Comparison of ENCODE assay signal across 14 cellular contexts in genomic region chr1:1041092-1041503, GRCh38. TPM values are rescaled to one million over a fixed set of nuclear protein-coding genes. Genes with fewer than 3 reads are reported as not detected.
A peak's percentile ranks its signal among the peaks of the same experiment; 100 is the strongest.
DNase-seq lines count a peak whose midpoint lies in the region; ATAC-seq and TF ChIP-seq lines count a peak whose summit lies in the region.
"Had no signal": no experiment of that assay in that cellular context is flagged by ENCODE, and none has a peak within 500 bp of the region (broad histone marks: within the 10 kb centered on the region; RNA-seq: fewer than 3 reads in every experiment).

No MANE protein-coding gene starts in this region.

- H3K27ac Mint-ChIP-seq in activated T-cell treated with anti-CD3 and anti-CD28 coated beads, Interleukin-2, amount 50 U/mL, for 72 hours: no peak overlapping the region
- H3K27ac Mint-ChIP-seq in osteocyte (ENCODE audit: unreplicated experiment): no peak overlapping the region
- H3K27ac Mint-ChIP-seq: naive B cell, progenitor cell of endocrine pancreas had no signal

- no peak overlapping the region for H2BK12ac ChIP-seq in neuronal stem cell (ENCODE audit: low read length)

- peak overlapping the region in 1 of 2 donors; percentile 62 for H3K4me3 ChIP-seq in neuronal stem cell (ENCODE audit: low read length in 2 of 2)
- H3K4me3 ChIP-seq: MG63 had no signal

- no peak overlapping the region for H3K4me3 Mint-ChIP-seq in activated T-cell treated with anti-CD3 and anti-CD28 coated beads, Interleukin-2, amount 50 U/mL, for 72 hours
- no peak overlapping the region for H3K4me3 Mint-ChIP-seq in osteocyte (ENCODE audit: unreplicated experiment)

- H3K27me3 Mint-ChIP-seq in activated T-cell treated with anti-CD3 and anti-CD28 coated beads, Interleukin-2, amount 50 U/mL, for 72 hours (ENCODE audit: low read depth): peaks cover 16% of the 10 kb centered on the region
- no peaks in the 10 kb centered on the region for H3K27me3 Mint-ChIP-seq in osteocyte (ENCODE audit: unreplicated experiment)

- peaks cover 53 to 67% of the 10 kb centered on the region in 2 donors for H3K36me3 ChIP-seq in neuronal stem cell (replicated peaks in 1 of 2; ENCODE audit: control insufficient read depth in 2 of 2, insufficient read depth in 2 of 2, low read length in 2 of 2)

- H3K9me3 ChIP-seq in neuronal stem cell (replicated peaks in 1 of 2; ENCODE audit: control insufficient read depth in 2 of 2, insufficient read depth in 1 of 2, low read depth in 1 of 2, low read length in 2 of 2): no peaks in the 10 kb centered on the region
- H3K9me3 ChIP-seq: esophagus squamous epithelium, MG63 had no signal

- no peak overlapping the region for H3K27ac ChIP-seq in neuronal stem cell (replicated peaks; ENCODE audit: low read length)
- H3K27ac ChIP-seq: esophagus squamous epithelium had no signal

- peak overlapping the region; percentile 89 for H3K14ac ChIP-seq in neuronal stem cell (ENCODE audit: low read length)

- peaks cover 23% of the 10 kb centered on the region for H3K4me1 Mint-ChIP-seq in activated T-cell treated with anti-CD3 and anti-CD28 coated beads, Interleukin-2, amount 50 U/mL, for 72 hours (ENCODE audit: low read depth)
- peaks cover 6% of the 10 kb centered on the region for H3K4me1 Mint-ChIP-seq in osteocyte (ENCODE audit: unreplicated experiment)

- peaks cover 0 to 1% of the 10 kb centered on the region in 2 donors for H3K36me3 Mint-ChIP-seq in activated T-cell treated with anti-CD3 and anti-CD28 coated beads, Interleukin-2, amount 50 U/mL, for 72 hours (ENCODE audit: insufficient read depth in 2 of 2)
- H3K36me3 Mint-ChIP-seq in osteocyte (ENCODE audit: unreplicated experiment): peaks cover 4% of the 10 kb centered on the region
- H3K36me3 Mint-ChIP-seq: naive B cell had no signal

- H2BK5ac ChIP-seq in neuronal stem cell (ENCODE audit: low read length): no peak overlapping the region

- peak overlapping the region; percentile 77 for H3K9ac ChIP-seq in neuronal stem cell (ENCODE audit: low read depth, low read length, poor library complexity)

- H3K23ac ChIP-seq in neuronal stem cell (ENCODE audit: low read depth, low read length, poor library complexity): peak overlapping the region; percentile 93

- no peak overlapping the region for H2BK120ac ChIP-seq in neuronal stem cell (ENCODE audit: low read depth, low read length)

- H2AK5ac ChIP-seq in neuronal stem cell (ENCODE audit: low read depth, low read length): peak overlapping the region; percentile 70

- H2AFZ ChIP-seq in neuronal stem cell (ENCODE audit: low read length): no peak overlapping the region

- H4K91ac ChIP-seq in neuronal stem cell (ENCODE audit: low read depth, low read length, poor library complexity): no peak overlapping the region

- TF ChIP-seq CTCF in osteocyte (IDR thresholded peaks at IDR 0.05): no peak

- peaks cover 2 to 25% of the 10 kb centered on the region in 2 donors for H3K4me1 ChIP-seq in neuronal stem cell (ENCODE audit: control insufficient read depth in 2 of 2, insufficient read depth in 1 of 2, low read depth in 1 of 2, low read length in 2 of 2)

- peak overlapping the region; percentile 64 for H3K18ac ChIP-seq in neuronal stem cell (ENCODE audit: low read length)

- ATAC-seq in activated T-cell treated with anti-CD3 and anti-CD28 coated beads, Interleukin-2, amount 50 U/mL, for 72 hours (replicated peaks in 1 of 2): peak; percentile 22 to 26
- ATAC-seq in HG03342 (IDR thresholded peaks at IDR 0.05; ENCODE audit: unreplicated experiment): peak; percentile 12

- H4K8ac ChIP-seq in neuronal stem cell (ENCODE audit: low read depth, low read length): peak overlapping the region; percentile 17

- no peaks in the 10 kb centered on the region for H3K27me3 ChIP-seq in neuronal stem cell (ENCODE audit: control insufficient read depth in 3 of 3, insufficient read depth in 3 of 3, low read depth in 1 of 3, low read length in 3 of 3)
- H3K27me3 ChIP-seq: MG63 had no signal

- H3K4me2 ChIP-seq in neuronal stem cell (ENCODE audit: insufficient read depth, low read length, poor library complexity, severe bottlenecking): peak overlapping the region; percentile 57

- no peak overlapping the region for H3K4ac ChIP-seq in neuronal stem cell (ENCODE audit: low read length)

- peaks cover 39% of the 10 kb centered on the region for H3K79me1 ChIP-seq in neuronal stem cell (ENCODE audit: low read depth, low read length)

- no peak overlapping the region for H2BK15ac ChIP-seq in neuronal stem cell (ENCODE audit: low read length)

- no peaks in the 10 kb centered on the region for H3K9me3 Mint-ChIP-seq in activated T-cell treated with anti-CD3 and anti-CD28 coated beads, Interleukin-2, amount 50 U/mL, for 72 hours
- no peaks in the 10 kb centered on the region for H3K9me3 Mint-ChIP-seq in osteocyte (ENCODE audit: unreplicated experiment)

- no CpG with 5 or more reads among the region's 57 CpGs for WGBS in neuronal stem cell (ENCODE audit: extremely low coverage in 2 of 2, insufficient read length in 2 of 2, insufficient replicate concordance in 1 of 2), 2 donors

- DNase-seq in activated T-cell treated with anti-CD3 and anti-CD28 coated beads, Interleukin-2, amount 50 U/mL, for 72 hours: no peak
- no peak for DNase-seq in activated T-cell treated with anti-CD3 and anti-CD28 coated beads, Interleukin-2, amount 50 U/mL, for 1 hour
- DNase-seq in ecto neural progenitor cell (ENCODE audit: low spot score): peak; percentile 81
- no peak for DNase-seq in neuronal stem cell (ENCODE audit: low spot score)
- DNase-seq in T-helper 9 cell: no peak
- no peak for DNase-seq in NCI-H146 (lab: John Stamatoyannopoulos, UW)
- no peak for DNase-seq in osteocyte (ENCODE audit: extremely low spot score, unreplicated experiment)
- DNase-seq: esophagus squamous epithelium, NCI-H524 treated with DMSO at 0.1 percent for 48 hours had no signal

RNA-seq across cellular contexts. Expression of gene AGRN, which starts 21.2 kb away (rescaled TPM):
- total RNA-seq in activated T-cell treated with anti-CD3 and anti-CD28 coated beads, Interleukin-2, amount 50 U/mL, for 72 hours: 100 to 1,000 TPM in 1 of 2 donors, 10 to 100 TPM in 1; 69.0 to 112 TPM
- polyA plus RNA-seq in neuronal stem cell (2013, experiment 1 of 2): 79.8 TPM
- 78.9 TPM for polyA plus RNA-seq in neuronal stem cell (2013, experiment 2 of 2)
- 175 and 191 TPM in 2 replicates for total RNA-seq in osteocyte

RNA-seq across cellular contexts. Expression of gene ISG15, which starts 27.8 kb away (rescaled TPM):
- 100 to 1,000 TPM in 1 of 2 donors, 10 to 100 TPM in 1; 81.0 to 197 TPM for total RNA-seq in activated T-cell treated with anti-CD3 and anti-CD28 coated beads, Interleukin-2, amount 50 U/mL, for 72 hours
- 44.0 TPM for polyA plus RNA-seq in neuronal stem cell (2013, experiment 1 of 2)
- polyA plus RNA-seq in neuronal stem cell (2013, experiment 2 of 2): 44.5 TPM
- 29.3 and 30.6 TPM in 2 replicates for total RNA-seq in osteocyte

RNA-seq across cellular contexts. Expression of gene RNF223, which starts 33.0 kb away (rescaled TPM):
- under 1 TPM in 1 of 2 donors, not detected in 1; 0.12 TPM for total RNA-seq in activated T-cell treated with anti-CD3 and anti-CD28 coated beads, Interleukin-2, amount 50 U/mL, for 72 hours
- 0.03 TPM for polyA plus RNA-seq in neuronal stem cell (2013, experiment 1 of 2)
- polyA plus RNA-seq in neuronal stem cell (2013, experiment 2 of 2): 0.01 TPM
- not detected in 2 replicates for total RNA-seq in osteocyte
- total RNA-seq: progenitor cell of endocrine pancreas had no signal
- polyA plus RNA-seq: liver had no signal

RNA-seq across cellular contexts. Expression of gene HES4, which starts 41.2 kb away (rescaled TPM):
- 1 to 10 TPM; 7.8 to 9.9 TPM for total RNA-seq in activated T-cell treated with anti-CD3 and anti-CD28 coated beads, Interleukin-2, amount 50 U/mL, for 72 hours
- polyA plus RNA-seq in neuronal stem cell (2013, experiment 1 of 2): 312 TPM
- 285 TPM for polyA plus RNA-seq in neuronal stem cell (2013, experiment 2 of 2)
- 75.0 and 79.2 TPM in 2 replicates for total RNA-seq in osteocyte

RNA-seq across cellular contexts. Expression of gene PERM1, which starts 59.2 kb away (rescaled TPM):
- not detected for total RNA-seq in activated T-cell treated with anti-CD3 and anti-CD28 coated beads, Interleukin-2, amount 50 U/mL, for 72 hours
- polyA plus RNA-seq in neuronal stem cell (2013, experiment 1 of 2): not detected
- polyA plus RNA-seq in neuronal stem cell (2013, experiment 2 of 2): 0.01 TPM
- total RNA-seq in osteocyte: 0.13 TPM in 1 of 2 replicates, not detected in the other
- total RNA-seq: esophagus squamous epithelium, progenitor cell of endocrine pancreas had no signal
